1 cellular context compared by ENCODE assay signal in genomic region chr6:33812669-33813068, GRCh38.
TF ChIP-seq lines count a peak whose summit lies in the region.

No MANE protein-coding gene starts in this region.

TF ChIP-seq in HepG2, 621 proteins besides CTCF, POLR2A, EP300 and RAD21 (continued from another document and continues in another):
- TF ChIP-seq IRF9 (CRISPR knock-in tag; IDR thresholded peaks at IDR 0.05; ENCODE audit: borderline replicate concordance): no peak
- peak; percentile 80; the same call in 1 of the 2 replicates for TF ChIP-seq ZBTB3 (CRISPR knock-in tag; IDR thresholded peaks at IDR 0.05; ENCODE audit: borderline replicate concordance, low read depth)
- TF ChIP-seq ZNF691 (CRISPR knock-in tag; IDR thresholded peaks at IDR 0.05; ENCODE audit: borderline replicate concordance, low read depth): peak; percentile 76; the same call in 1 of the 2 replicates
- no peak for TF ChIP-seq SUZ12 (IDR thresholded peaks at IDR 0.05; ENCODE audit: low read depth, low read length)
- TF ChIP-seq MYC (CRISPR knock-in tag; IDR thresholded peaks at IDR 0.05; ENCODE audit: borderline replicate concordance): peak; percentile 30; the same call in 1 of the 2 replicates
- no peak for TF ChIP-seq NR2F2 (IDR thresholded peaks at IDR 0.05; ENCODE audit: borderline replicate concordance, low read depth)
- no peak; the same call in 1 of the 2 replicates for TF ChIP-seq PAX8 (CRISPR knock-in tag; IDR thresholded peaks at IDR 0.05; ENCODE audit: borderline replicate concordance)
- TF ChIP-seq ERF (CRISPR knock-in tag; IDR thresholded peaks at IDR 0.05): peak; percentile 94
- TF ChIP-seq ZMYM4 (CRISPR knock-in tag; IDR thresholded peaks at IDR 0.05): peak; percentile 78
- peak; percentile 85; the same call in 1 of the 2 replicates for TF ChIP-seq MTERF4 (CRISPR knock-in tag; IDR thresholded peaks at IDR 0.05)
- TF ChIP-seq ZNF678 (CRISPR knock-in tag; IDR thresholded peaks at IDR 0.05): peak; percentile 65; the same call in 1 of the 2 replicates
- no peak for TF ChIP-seq ZNF407 (CRISPR knock-in tag; IDR thresholded peaks at IDR 0.05; ENCODE audit: not compliant biosample characterization)
- no peak; the same call in 1 of the 2 replicates for TF ChIP-seq ZHX1 (CRISPR knock-in tag; IDR thresholded peaks at IDR 0.05; ENCODE audit: low read depth)
- no peak for TF ChIP-seq ZMYM2 (CRISPR knock-in tag; IDR thresholded peaks at IDR 0.05)
- TF ChIP-seq ZFP41 (CRISPR knock-in tag; IDR thresholded peaks at IDR 0.05; ENCODE audit: borderline replicate concordance): no peak
- no peak for TF ChIP-seq AGO2 (optimal IDR thresholded peaks at IDR 0.05; ENCODE audit: low read depth, low read length)
- no peak for TF ChIP-seq AGO1 (IDR thresholded peaks at IDR 0.05; ENCODE audit: low read depth, low read length, poor library complexity, severe bottlenecking)
- peak; percentile 57; the same call in 1 of the 2 replicates for TF ChIP-seq ZBTB21 (CRISPR knock-in tag; IDR thresholded peaks at IDR 0.05)
- TF ChIP-seq ZNF83 (CRISPR knock-in tag; IDR thresholded peaks at IDR 0.05; ENCODE audit: borderline replicate concordance): peak; percentile 44; the same call in 1 of the 2 replicates
- TF ChIP-seq POLR2G (IDR thresholded peaks at IDR 0.05; ENCODE audit: low read depth, low read length): no peak
- peak; percentile 81; the same call in 1 of the 2 replicates for TF ChIP-seq ZNF274 (CRISPR knock-in tag; IDR thresholded peaks at IDR 0.05)
- no peak for TF ChIP-seq ZNF839 (CRISPR knock-in tag; IDR thresholded peaks at IDR 0.05; ENCODE audit: borderline replicate concordance)
- TF ChIP-seq ELK4 (CRISPR knock-in tag; IDR thresholded peaks at IDR 0.05; ENCODE audit: borderline replicate concordance): no peak
- TF ChIP-seq TSC22D2 (CRISPR knock-in tag; IDR thresholded peaks at IDR 0.05; ENCODE audit: borderline replicate concordance): peak; percentile 99
- 0 out of 2 replicates have a peak, but pooled peaks have one; percentile 42 for TF ChIP-seq SNAPC5 (CRISPR knock-in tag; IDR thresholded peaks at IDR 0.05; ENCODE audit: borderline replicate concordance)
- TF ChIP-seq ZNF598 (CRISPR knock-in tag; IDR thresholded peaks at IDR 0.05; ENCODE audit: borderline replicate concordance): peak; percentile 54; the same call in 1 of the 2 replicates
- TF ChIP-seq HMGXB4 (CRISPR knock-in tag; IDR thresholded peaks at IDR 0.05; ENCODE audit: borderline replicate concordance in 1 of 2, low read depth in 1 of 2): peak in 1 of 2 experiments; percentile 53; a peak in 1 of 4 replicates
- TF ChIP-seq ARID4A (CRISPR knock-in tag; IDR thresholded peaks at IDR 0.05; ENCODE audit: borderline replicate concordance): peak; percentile 41; the same call in 1 of the 2 replicates
- TF ChIP-seq ZZZ3 (CRISPR knock-in tag; IDR thresholded peaks at IDR 0.05; ENCODE audit: borderline replicate concordance): no peak
- TF ChIP-seq ZNF557 (CRISPR knock-in tag; IDR thresholded peaks at IDR 0.05): peak; percentile 95; the same call in 1 of the 2 replicates
- peak; percentile 97 for TF ChIP-seq ZNF124 (CRISPR knock-in tag; IDR thresholded peaks at IDR 0.05)
- 0 out of 2 replicates have a peak, but pooled peaks have one; percentile 28 for TF ChIP-seq ZNF777 (CRISPR knock-in tag; IDR thresholded peaks at IDR 0.05)
- TF ChIP-seq NRL (CRISPR knock-in tag; IDR thresholded peaks at IDR 0.05; ENCODE audit: borderline replicate concordance): no peak
- peak; percentile 11; the same call in 1 of the 2 replicates for TF ChIP-seq STAG1 (CRISPR knock-in tag; IDR thresholded peaks at IDR 0.05)
- peak; percentile 72; the same call in 1 of the 2 replicates for TF ChIP-seq ZNF431 (CRISPR knock-in tag; IDR thresholded peaks at IDR 0.05; ENCODE audit: borderline replicate concordance, low read depth)
- no peak for TF ChIP-seq ZNF569 (CRISPR knock-in tag; IDR thresholded peaks at IDR 0.05; ENCODE audit: borderline replicate concordance)
